In the genomic region with DNA sequence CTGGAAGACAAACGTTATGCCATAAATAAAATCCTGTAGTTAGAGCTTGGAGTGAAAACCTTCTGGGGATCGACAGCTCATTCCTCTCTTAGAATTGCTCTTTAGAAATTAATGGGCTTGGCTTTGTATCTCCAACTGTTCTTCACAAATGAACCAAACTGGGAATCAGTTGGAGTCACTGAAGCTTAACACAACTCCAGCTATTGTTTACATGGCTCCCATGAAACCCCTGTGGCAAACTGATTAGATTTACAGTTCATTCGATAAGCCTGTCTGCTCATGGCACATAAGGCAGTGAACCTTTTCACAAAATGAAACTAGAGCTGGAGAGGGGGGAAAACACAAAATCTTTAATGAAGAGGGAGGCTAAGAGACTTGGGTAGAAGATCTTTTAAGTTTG, we compare ENCODE assay signal across 17 cellular contexts.
"Had no signal": no experiment of that assay in that cellular context is flagged by ENCODE, and none has a peak within 500 bp of the region (broad histone marks: within the 10 kb centered on the region; RNA-seq: fewer than 3 reads in every experiment).

No MANE protein-coding gene starts in this region.

- H3K27me3 ChIP-seq: colonic mucosa, hepatocyte, sigmoid colon, spleen had no signal

- H3K4me2 ChIP-seq: hepatocyte had no signal

- ATAC-seq: activated CD8-positive, alpha-beta memory T cell treated with anti-CD3 and anti-CD28 coated beads, Interleukin-2, amount 10 ng/mL, durations not matched to agents 7 days and 5 days; left ventricle myocardium superior; mucosa of descending colon; naive thymus-derived CD4-positive, alpha-beta T cell; T-helper 17 cell had no signal

- H3K27ac ChIP-seq: cardiac muscle cell, colonic mucosa, hepatocyte, sigmoid colon, spleen, WERI-Rb-1 had no signal

- H3K4me1 ChIP-seq: colonic mucosa, sigmoid colon, spleen had no signal

- DNase-seq: activated CD4-positive, alpha-beta T cell treated with anti-CD3 and anti-CD28 coated beads, Interleukin-2, amount 50 U/mL, for 48 hours; activated CD8-positive, alpha-beta memory T cell treated with anti-CD3 and anti-CD28 coated beads, Interleukin-2, amount 10 ng/mL, durations not matched to agents 7 days and 5 days; activated naive CD4-positive, alpha-beta T cell treated with anti-CD3 and anti-CD28 coated beads, Interleukin-2, amount 10 ng/mL, durations not matched to agents 7 days and 5 days; activated T-cell treated with anti-CD3 and anti-CD28 coated beads, Interleukin-2, amount 50 U/mL, for 1 hour; colonic mucosa; kidney; left ventricle myocardium superior; mucosa of descending colon; naive thymus-derived CD4-positive, alpha-beta T cell; sigmoid colon; spleen; stimulated activated CD4-positive, alpha-beta T cell treated with anti-CD3 and anti-CD28 coated beads, Interleukin-1b, Interleukin-23, amount 100 ng/mL, for 48 hours; stimulated activated naive CD8-positive, alpha-beta T cell treated with anti-CD3 and anti-CD28 coated beads, Interleukin-15, amount 100 ng/mL, for 72 hours; T-helper 17 cell; WERI-Rb-1 had no signal

- H2AFZ ChIP-seq: hepatocyte had no signal

- H3K4me3 ChIP-seq: cardiac muscle cell, colonic mucosa, hepatocyte, mucosa of descending colon, sigmoid colon, spleen had no signal

- H3K79me2 ChIP-seq: hepatocyte had no signal

- H3K36me3 ChIP-seq: cardiac muscle cell, colonic mucosa, sigmoid colon, spleen, WERI-Rb-1 had no signal

- H3K9me3 ChIP-seq: colonic mucosa, mucosa of descending colon had no signal
